Comparison of ENCODE assay signal across 1 cellular context in the genomic region with DNA sequence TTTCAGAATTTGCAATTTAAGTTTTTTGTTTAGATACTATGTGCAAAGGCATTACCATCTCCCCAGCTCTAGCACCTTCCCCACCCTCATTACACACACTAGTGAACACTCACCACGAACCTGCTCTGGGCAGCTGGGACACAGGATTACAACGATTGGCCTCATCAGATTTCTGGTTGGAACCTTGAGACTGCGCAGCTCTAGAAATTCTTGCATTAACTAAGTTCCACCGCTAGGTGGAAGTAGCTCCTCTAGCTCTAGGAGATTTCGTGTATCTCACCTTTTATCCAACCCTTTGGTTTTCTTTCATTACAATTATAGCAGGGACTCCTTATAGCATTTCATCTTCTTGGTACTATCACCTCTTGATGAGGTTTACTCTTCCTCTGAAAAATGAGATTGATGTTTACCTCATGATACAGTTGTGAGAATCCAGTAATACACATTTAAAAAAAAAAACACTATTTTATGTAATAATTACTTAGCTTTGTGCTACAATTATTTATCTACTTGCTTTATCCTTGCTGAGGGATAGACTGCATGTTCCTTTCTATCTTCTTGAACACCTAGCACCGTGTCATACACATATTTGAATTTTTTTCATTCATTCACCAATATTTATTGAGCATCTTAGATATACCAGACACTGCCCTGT.
TF ChIP-seq lines count a peak whose summit lies in the region.

No MANE protein-coding gene starts in this region.

TF ChIP-seq in K562, 482 proteins besides CTCF, POLR2A, EP300 and RAD21 (continued from another document):
- TF ChIP-seq, protein P1, sequence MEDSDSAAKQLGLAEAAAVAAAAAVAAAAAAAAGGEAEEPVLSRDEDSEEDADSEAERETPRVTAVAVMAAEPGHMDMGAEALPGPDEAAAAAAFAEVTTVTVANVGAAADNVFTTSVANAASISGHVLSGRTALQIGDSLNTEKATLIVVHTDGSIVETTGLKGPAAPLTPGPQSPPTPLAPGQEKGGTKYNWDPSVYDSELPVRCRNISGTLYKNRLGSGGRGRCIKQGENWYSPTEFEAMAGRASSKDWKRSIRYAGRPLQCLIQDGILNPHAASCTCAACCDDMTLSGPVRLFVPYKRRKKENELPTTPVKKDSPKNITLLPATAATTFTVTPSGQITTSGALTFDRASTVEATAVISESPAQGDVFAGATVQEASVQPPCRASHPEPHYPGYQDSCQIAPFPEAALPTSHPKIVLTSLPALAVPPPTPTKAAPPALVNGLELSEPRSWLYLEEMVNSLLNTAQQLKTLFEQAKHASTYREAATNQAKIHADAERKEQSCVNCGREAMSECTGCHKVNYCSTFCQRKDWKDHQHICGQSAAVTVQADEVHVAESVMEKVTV (CRISPR knock-in tag; IDR thresholded peaks at IDR 0.05) = peak; percentile 26; the same call in 1 of the 2 replicates
- peak; percentile 69 to 72 for TF ChIP-seq NRF1 (conservative IDR thresholded peaks at IDR 0.05 in 1 of 2, IDR thresholded peaks at IDR 0.05 in 1 of 2)
